Comparison of ENCODE assay signal across 34 cellular contexts in the genomic region with DNA sequence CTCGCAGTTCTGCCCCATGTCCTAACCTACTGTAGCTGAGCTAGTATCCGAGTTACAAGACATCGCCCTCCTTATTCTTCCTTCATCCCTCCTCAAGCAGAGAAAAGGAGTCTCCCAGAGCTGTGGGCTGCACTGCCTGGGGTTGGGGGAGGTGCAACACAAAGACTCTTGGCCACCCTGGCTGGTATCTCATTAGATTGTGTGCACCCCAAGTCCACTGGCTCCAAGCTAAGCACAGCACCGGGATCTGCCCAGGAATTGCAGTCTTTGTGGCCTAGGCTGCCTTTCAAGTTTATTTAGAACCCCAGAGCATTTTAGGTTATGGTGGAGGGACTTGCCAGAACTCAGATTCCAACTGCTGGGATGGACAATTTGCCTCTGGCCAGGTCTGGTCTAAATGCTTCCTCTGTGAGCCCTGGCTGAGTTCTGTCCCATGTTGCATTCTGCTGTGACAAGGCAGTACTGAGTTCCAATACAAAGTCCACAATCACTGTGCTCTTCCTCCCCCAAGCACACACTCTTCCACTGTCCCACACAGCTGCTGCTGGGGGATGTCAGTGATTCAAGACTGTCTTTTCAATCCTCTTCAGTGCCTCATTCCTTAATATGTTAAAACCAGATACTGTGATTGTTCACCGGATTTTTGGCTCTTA.
"Had no signal": no experiment of that assay in that cellular context is flagged by ENCODE, and none has a peak within 500 bp of the region (broad histone marks: within the 10 kb centered on the region; RNA-seq: fewer than 3 reads in every experiment).

No MANE protein-coding gene starts in this region.

- H3K4me3 Mint-ChIP-seq: activated CD4-positive, alpha-beta memory T cell treated with anti-CD3 and anti-CD28 coated beads for 36 hours; activated CD4-positive, alpha-beta T cell treated with anti-CD3 and anti-CD28 coated beads for 36 hours; activated CD4-positive, alpha-beta T cell treated with anti-CD3 and anti-CD28 coated beads, Interleukin-2, amount 10 ng/mL, durations not matched to agents 24 days and 14 days; activated CD8-positive, alpha-beta memory T cell treated with anti-CD3 and anti-CD28 coated beads, Interleukin-2, amount 10 ng/mL, durations not matched to agents 7 days and 5 days; activated CD8-positive, alpha-beta T cell treated with anti-CD3 and anti-CD28 coated beads, Interleukin-2, amount 10 ng/mL, durations not matched to agents 7 days and 5 days; activated naive CD4-positive, alpha-beta T cell treated with anti-CD3 and anti-CD28 coated beads for 36 hours; activated naive CD4-positive, alpha-beta T cell treated with anti-CD3 and anti-CD28 coated beads, Interleukin-2, amount 50 U/mL, for 24 hours; activated naive CD8-positive, alpha-beta T cell treated with anti-CD3 and anti-CD28 coated beads for 36 hours; activated naive CD8-positive, alpha-beta T cell treated with anti-CD3 and anti-CD28 coated beads, Interleukin-2, amount 50 U/mL, for 24 hours; activated T-helper 1 cell treated with anti-CD3 and anti-CD28 coated beads, Interleukin-12 subunit alpha, Interleukin-12 subunit beta, Interleukin-2, Interleukin-4 antibody, amounts not matched to agents 30 ng/mL and 10 ng/mL and 1 ng/mL, durations not matched to agents 14 hours and 24 hours and 36 hours; brain had no signal

- ATAC-seq: activated CD4-positive, alpha-beta T cell treated with anti-CD3 and anti-CD28 coated beads for 36 hours; activated CD8-positive, alpha-beta memory T cell treated with anti-CD3 and anti-CD28 coated beads, Interleukin-2, amount 10 ng/mL, durations not matched to agents 7 days and 5 days; activated CD8-positive, alpha-beta T cell treated with anti-CD3 and anti-CD28 coated beads, Interleukin-2, amount 10 ng/mL, durations not matched to agents 7 days and 5 days; activated naive CD8-positive, alpha-beta T cell treated with anti-CD3 and anti-CD28 coated beads, Interleukin-2, amount 50 U/mL, for 24 hours; heart left ventricle had no signal

- H3K36me3 ChIP-seq: adrenal gland, ascending aorta, breast epithelium, cardiac muscle cell, colonic mucosa, esophagus squamous epithelium, heart left ventricle had no signal

- H3K4me1 ChIP-seq: adrenal gland, ascending aorta, breast epithelium, colonic mucosa, esophagus squamous epithelium, heart left ventricle had no signal

- H3K27ac Mint-ChIP-seq: activated CD4-positive, alpha-beta memory T cell treated with anti-CD3 and anti-CD28 coated beads for 36 hours; activated CD4-positive, alpha-beta T cell treated with anti-CD3 and anti-CD28 coated beads for 36 hours; activated CD4-positive, alpha-beta T cell treated with anti-CD3 and anti-CD28 coated beads, Interleukin-2, amount 10 ng/mL, durations not matched to agents 24 days and 14 days; activated CD8-positive, alpha-beta memory T cell treated with anti-CD3 and anti-CD28 coated beads, Interleukin-2, amount 10 ng/mL, durations not matched to agents 7 days and 5 days; activated CD8-positive, alpha-beta T cell treated with anti-CD3 and anti-CD28 coated beads, Interleukin-2, amount 10 ng/mL, durations not matched to agents 7 days and 5 days; activated naive CD4-positive, alpha-beta T cell treated with anti-CD3 and anti-CD28 coated beads for 36 hours; activated naive CD4-positive, alpha-beta T cell treated with anti-CD3 and anti-CD28 coated beads, Interleukin-2, amount 50 U/mL, for 24 hours; activated naive CD8-positive, alpha-beta T cell treated with anti-CD3 and anti-CD28 coated beads for 36 hours; activated naive CD8-positive, alpha-beta T cell treated with anti-CD3 and anti-CD28 coated beads, Interleukin-2, amount 50 U/mL, for 24 hours; activated T-helper 1 cell treated with anti-CD3 and anti-CD28 coated beads, Interleukin-12 subunit alpha, Interleukin-12 subunit beta, Interleukin-2, Interleukin-4 antibody, amounts not matched to agents 30 ng/mL and 10 ng/mL and 1 ng/mL, durations not matched to agents 14 hours and 24 hours and 36 hours; activated T-helper 2 cell treated with anti-CD3 and anti-CD28 coated beads, Interferon-gamma antibody, Interleukin-2, Interleukin-4, amounts not matched to agents 10 μg/mL and 5 μg/mL and 100 μg/mL, durations not matched to agents 14 hours and 24 hours and 36 hours; brain had no signal

- H3K27me3 Mint-ChIP-seq: activated CD4-positive, alpha-beta memory T cell treated with anti-CD3 and anti-CD28 coated beads for 36 hours; activated CD4-positive, alpha-beta T cell treated with anti-CD3 and anti-CD28 coated beads for 36 hours; activated CD4-positive, alpha-beta T cell treated with anti-CD3 and anti-CD28 coated beads, Interleukin-2, amount 10 ng/mL, durations not matched to agents 24 days and 14 days; activated CD8-positive, alpha-beta memory T cell treated with anti-CD3 and anti-CD28 coated beads, Interleukin-2, amount 10 ng/mL, durations not matched to agents 7 days and 5 days; activated naive CD4-positive, alpha-beta T cell treated with anti-CD3 and anti-CD28 coated beads, Interleukin-2, amount 50 U/mL, for 24 hours; activated naive CD8-positive, alpha-beta T cell treated with anti-CD3 and anti-CD28 coated beads, Interleukin-2, amount 50 U/mL, for 24 hours; brain had no signal

- H3K9me3 ChIP-seq: adrenal gland, colonic mucosa had no signal

- FAIRE-seq: endometrium, endothelial cell of umbilical vein had no signal

- H3K27me3 ChIP-seq: adrenal gland, ascending aorta, breast epithelium, cardiac muscle cell, colonic mucosa, esophagus squamous epithelium, heart left ventricle had no signal

- H3K36me3 Mint-ChIP-seq: activated CD4-positive, alpha-beta memory T cell treated with anti-CD3 and anti-CD28 coated beads for 36 hours; activated CD8-positive, alpha-beta memory T cell treated with anti-CD3 and anti-CD28 coated beads, Interleukin-2, amount 10 ng/mL, durations not matched to agents 7 days and 5 days; activated naive CD4-positive, alpha-beta T cell treated with anti-CD3 and anti-CD28 coated beads, Interleukin-2, amount 50 U/mL, for 24 hours; brain had no signal

- H3K4me1 Mint-ChIP-seq: activated CD4-positive, alpha-beta T cell treated with anti-CD3 and anti-CD28 coated beads for 36 hours; activated CD4-positive, alpha-beta T cell treated with anti-CD3 and anti-CD28 coated beads, Interleukin-2, amount 10 ng/mL, durations not matched to agents 24 days and 14 days; activated CD8-positive, alpha-beta memory T cell treated with anti-CD3 and anti-CD28 coated beads, Interleukin-2, amount 10 ng/mL, durations not matched to agents 7 days and 5 days; activated naive CD4-positive, alpha-beta T cell treated with anti-CD3 and anti-CD28 coated beads, Interleukin-2, amount 50 U/mL, for 24 hours; activated naive CD8-positive, alpha-beta T cell treated with anti-CD3 and anti-CD28 coated beads for 36 hours; activated naive CD8-positive, alpha-beta T cell treated with anti-CD3 and anti-CD28 coated beads, Interleukin-2, amount 50 U/mL, for 24 hours had no signal

- H3K27ac ChIP-seq: adrenal gland, ascending aorta, breast epithelium, cardiac muscle cell, colonic mucosa, epithelial cell of prostate, esophagus squamous epithelium, heart left ventricle had no signal

- DNase-seq: activated CD4-positive, alpha-beta memory T cell treated with anti-CD3 and anti-CD28 coated beads for 36 hours; activated CD4-positive, alpha-beta T cell treated with anti-CD3 and anti-CD28 coated beads for 36 hours; activated CD4-positive, alpha-beta T cell treated with anti-CD3 and anti-CD28 coated beads, Interleukin-2, amount 10 ng/mL, durations not matched to agents 24 days and 14 days; activated CD4-positive, CD25-positive, alpha-beta regulatory T cell; activated CD4-positive, CD25-positive, alpha-beta regulatory T cell treated with anti-CD3 and anti-CD28 coated beads, Interleukin-2, amount 50 U/mL, for 72 hours; activated CD8-positive, alpha-beta memory T cell treated with anti-CD3 and anti-CD28 coated beads, Interleukin-2, amount 10 ng/mL, durations not matched to agents 7 days and 5 days; activated CD8-positive, alpha-beta memory T cell treated with anti-CD3 and anti-CD28 coated beads, Interleukin-2, amount 50 U/mL, for 4 hours; activated CD8-positive, alpha-beta T cell treated with anti-CD3 and anti-CD28 coated beads, Interleukin-2, amount 10 ng/mL, durations not matched to agents 7 days and 5 days; activated effector memory CD4-positive, alpha-beta T cell treated with anti-CD3 and anti-CD28 coated beads, Interleukin-2, amount 50 U/mL, for 16 hours; activated naive CD4-positive, alpha-beta T cell treated with anti-CD3 and anti-CD28 coated beads for 36 hours; activated naive CD8-positive, alpha-beta T cell treated with anti-CD3 and anti-CD28 coated beads for 36 hours; activated naive CD8-positive, alpha-beta T cell treated with anti-CD3 and anti-CD28 coated beads, Interleukin-2, amount 50 U/mL, for 24 hours; activated T-cell treated with anti-CD3 and anti-CD28 coated beads, Interleukin-2, amount 50 U/mL, for 1 hour; activated T-cell treated with anti-CD3 and anti-CD28 coated beads, Interleukin-2, amount 50 U/mL, for 48 hours; adrenal gland; central memory CD4-positive, alpha-beta T cell; cerebellar nuclear complex; colonic mucosa; effector CD8-positive, alpha-beta T cell; esophagus squamous epithelium; foreskin fibroblast; glutamatergic neuron; heart left ventricle; T-helper 2 cell had no signal

- H3K4me3 ChIP-seq: adrenal gland, ascending aorta, breast epithelium, cardiac muscle cell, colonic mucosa, esophagus squamous epithelium, heart left ventricle had no signal
